In the genomic region with DNA sequence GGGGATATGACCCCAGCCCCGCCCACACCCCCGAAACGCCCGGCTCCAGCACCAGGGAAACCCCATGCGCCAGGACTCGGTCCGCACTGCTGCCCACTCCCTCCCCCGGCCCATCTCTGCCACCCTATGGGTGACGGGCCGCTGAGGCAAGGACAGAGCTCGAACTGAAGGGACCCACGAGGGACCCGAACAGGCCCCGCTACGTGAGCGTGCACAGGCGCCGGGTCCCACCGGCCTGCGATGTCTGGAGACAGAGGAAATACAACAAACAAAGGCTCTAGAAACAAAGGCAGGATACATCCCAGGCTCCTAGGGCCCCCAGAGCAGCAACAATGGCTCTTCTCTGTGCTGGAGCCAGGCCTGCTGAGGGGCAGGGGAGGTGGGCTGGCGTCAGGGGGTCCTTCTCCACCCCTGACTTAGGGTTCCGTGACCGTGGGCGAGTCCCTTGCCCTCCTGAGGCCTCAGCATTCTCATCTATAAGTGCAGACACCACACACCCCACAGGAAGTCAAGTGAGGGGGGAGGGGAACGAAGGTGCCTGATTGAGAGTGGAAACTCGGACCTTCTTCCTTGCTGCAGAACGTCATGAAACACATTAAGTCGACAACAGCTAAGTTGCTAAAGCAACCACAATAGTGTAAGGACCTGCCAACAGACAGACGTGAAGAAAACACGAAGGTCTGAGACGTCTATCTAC, we compare ENCODE assay signal across 8 cellular contexts. TPM values are rescaled to one million over a fixed set of nuclear protein-coding genes. Genes with fewer than 3 reads are reported as not detected.
DNase-seq lines count a peak whose midpoint lies in the region; ATAC-seq and TF ChIP-seq lines count a peak whose summit lies in the region.

No MANE protein-coding gene starts in this region.

- H3K4me3 Mint-ChIP-seq in IgD-negative memory B cell (peak overlapping the region; percentile 88 to 97 (median 95)), osteocyte (ENCODE audit: unreplicated experiment) (no peak overlapping the region)
- peak overlapping the region; percentile 99 for H3K4me3 Mint-ChIP-seq in activated T-cell treated with anti-CD3 and anti-CD28 coated beads, Interleukin-2, amount 50 U/mL, for 4 hours

- H3K27ac Mint-ChIP-seq in IgD-negative memory B cell, result peak overlapping the region; percentile 92 to 97 (median 93)
- H3K27ac Mint-ChIP-seq in osteocyte (ENCODE audit: unreplicated experiment), result no peak overlapping the region

- H3K9me3 Mint-ChIP-seq in IgD-negative memory B cell, result no peaks in the 10 kb centered on the region
- H3K9me3 Mint-ChIP-seq in activated T-cell treated with anti-CD3 and anti-CD28 coated beads, Interleukin-2, amount 50 U/mL, for 4 hours, result no peaks in the 10 kb centered on the region
- no peaks in the 10 kb centered on the region for H3K9me3 Mint-ChIP-seq in osteocyte (ENCODE audit: unreplicated experiment)

- no peaks in the 10 kb centered on the region for H3K27me3 Mint-ChIP-seq in IgD-negative memory B cell
- no peaks in the 10 kb centered on the region for H3K27me3 Mint-ChIP-seq in activated T-cell treated with anti-CD3 and anti-CD28 coated beads, Interleukin-2, amount 50 U/mL, for 4 hours (ENCODE audit: low read depth)
- H3K27me3 Mint-ChIP-seq in osteocyte (ENCODE audit: unreplicated experiment), result no peaks in the 10 kb centered on the region

- H3K36me3 Mint-ChIP-seq in IgD-negative memory B cell (no peaks in the 10 kb centered on the region), osteocyte (ENCODE audit: unreplicated experiment) (no peaks in the 10 kb centered on the region)
- no peaks in the 10 kb centered on the region for H3K36me3 Mint-ChIP-seq in activated T-cell treated with anti-CD3 and anti-CD28 coated beads, Interleukin-2, amount 50 U/mL, for 4 hours (ENCODE audit: insufficient read depth)

- TF ChIP-seq CTCF in osteocyte (IDR thresholded peaks at IDR 0.05), result no peak

- DNase-seq in activated T-cell treated with anti-CD3 and anti-CD28 coated beads, Interleukin-2, amount 50 U/mL, for 4 hours, result peak; percentile 57
- peak in 27 of 51 donors; percentile 17 to 69 (median 50) for DNase-seq in hypothalamus (lab: John Stamatoyannopoulos, UW)
- DNase-seq in stimulated activated CD8-positive, alpha-beta memory T cell treated with anti-CD3 and anti-CD28 coated beads, Interleukin-12 subunit alpha, Interleukin-12 subunit beta, amount 100 ng/mL, for 4 hours (ENCODE audit: low read depth), result peak; percentile 59
- no peak for DNase-seq in osteocyte (ENCODE audit: extremely low spot score, unreplicated experiment)
- no peak for DNase-seq in NCI-H510A treated with DMSO at 0.1 percent for 48 hours (lab: John Stamatoyannopoulos, UW)

- ATAC-seq in activated T-cell treated with anti-CD3 and anti-CD28 coated beads, Interleukin-2, amount 50 U/mL, for 4 hours, result peak; percentile 37 to 44
- ATAC-seq in GM18520 (IDR thresholded peaks at IDR 0.05; ENCODE audit: unreplicated experiment), result no peak
- no peak for ATAC-seq in GM18858 (IDR thresholded peaks at IDR 0.05; ENCODE audit: unreplicated experiment)

- H3K4me1 Mint-ChIP-seq in IgD-negative memory B cell, result peaks cover 20 to 24% (median 22%) of the 10 kb centered on the region in 3 donors
- H3K4me1 Mint-ChIP-seq in activated T-cell treated with anti-CD3 and anti-CD28 coated beads, Interleukin-2, amount 50 U/mL, for 4 hours (ENCODE audit: low read depth), result peaks cover 31% of the 10 kb centered on the region
- H3K4me1 Mint-ChIP-seq in osteocyte (ENCODE audit: unreplicated experiment), result peaks cover 26% of the 10 kb centered on the region

RNA-seq across cellular contexts. Expression of gene ABHD17A, which starts 3.1 kb away (rescaled TPM):
- polyA plus RNA-seq in IgD-negative memory B cell, result 107 TPM
- total RNA-seq in activated T-cell treated with anti-CD3 and anti-CD28 coated beads, Interleukin-2, amount 50 U/mL, for 4 hours, result 100 to 1,000 TPM; 109 to 135 (median 117) TPM
- total RNA-seq in osteocyte, result 63.4 and 64.0 TPM in 2 replicates

RNA-seq across cellular contexts. Expression of gene KLF16, which starts 18.9 kb away (rescaled TPM):
- polyA plus RNA-seq in IgD-negative memory B cell, result 1.8 TPM
- total RNA-seq in activated T-cell treated with anti-CD3 and anti-CD28 coated beads, Interleukin-2, amount 50 U/mL, for 4 hours, result 10 to 100 TPM; 64.0 to 71.0 (median 69.1) TPM
- 25.1 and 26.3 TPM in 2 replicates for total RNA-seq in osteocyte

RNA-seq across cellular contexts. Expression of gene ADAT3, which starts 23.0 kb away (rescaled TPM):
- polyA plus RNA-seq in IgD-negative memory B cell, result 7.4 TPM
- total RNA-seq in activated T-cell treated with anti-CD3 and anti-CD28 coated beads, Interleukin-2, amount 50 U/mL, for 4 hours, result 1 to 10 TPM; 7.3 to 7.8 (median 7.7) TPM
- total RNA-seq in osteocyte, result 6.8 and 7.4 TPM in 2 replicates

RNA-seq across cellular contexts. Expression of gene SCAMP4, which starts 23.0 kb away (rescaled TPM):
- polyA plus RNA-seq in IgD-negative memory B cell, result 43.1 TPM
- total RNA-seq in activated T-cell treated with anti-CD3 and anti-CD28 coated beads, Interleukin-2, amount 50 U/mL, for 4 hours, result 10 to 100 TPM; 37.2 to 40.3 (median 39.4) TPM
- 75.8 and 79.4 TPM in 2 replicates for total RNA-seq in osteocyte

RNA-seq across cellular contexts. Expression of gene REXO1, which starts 34.0 kb away (rescaled TPM):
- polyA plus RNA-seq in IgD-negative memory B cell, result 13.7 TPM
- 10 to 100 TPM; 91.5 to 95.0 (median 94.4) TPM for total RNA-seq in activated T-cell treated with anti-CD3 and anti-CD28 coated beads, Interleukin-2, amount 50 U/mL, for 4 hours
- 29.8 and 39.3 TPM in 2 replicates for total RNA-seq in osteocyte

Comparison
In these comparisons a context has a peak if more than half of its experiments do, and no peak if none do; other contexts are left out.
1. ATAC-seq: peak in activated T-cell treated with anti-CD3 and anti-CD28 coated beads, Interleukin-2, amount 50 U/mL, for 4 hours (2 of 2); none in GM18520 (single experiment) and GM18858 (single experiment).
2. DNase-seq: peak in activated T-cell treated with anti-CD3 and anti-CD28 coated beads, Interleukin-2, amount 50 U/mL, for 4 hours (single experiment), hypothalamus (27 of 51) and stimulated activated CD8-positive, alpha-beta memory T cell treated with anti-CD3 and anti-CD28 coated beads, Interleukin-12 subunit alpha, Interleukin-12 subunit beta, amount 100 ng/mL, for 4 hours (single experiment); none in osteocyte (single experiment) and NCI-H510A treated with DMSO at 0.1 percent for 48 hours (single experiment).